In the genomic region with DNA sequence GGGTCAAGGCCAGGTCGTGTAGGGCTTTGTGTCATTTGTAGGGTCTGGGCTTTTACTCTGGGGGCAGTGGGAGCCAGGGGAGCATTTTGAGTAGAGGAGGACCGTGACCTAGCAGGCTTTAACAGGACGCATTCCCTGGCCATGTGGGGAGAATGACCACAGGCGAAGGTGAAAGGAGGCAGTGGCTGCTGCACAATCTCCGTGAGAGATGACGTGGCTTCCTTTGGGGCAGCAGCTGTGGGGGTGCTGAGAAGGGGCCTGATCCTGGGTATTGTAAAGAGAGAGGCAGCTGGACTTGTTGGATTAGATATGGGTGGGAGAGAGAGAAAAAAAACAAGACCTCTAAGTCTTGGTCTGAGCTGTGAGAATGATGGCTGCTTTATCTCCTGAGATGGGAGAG, we compare ENCODE assay signal across 18 cellular contexts. TPM values are rescaled to one million over a fixed set of nuclear protein-coding genes. Genes with fewer than 3 reads are reported as not detected.
A peak's percentile ranks its signal among the peaks of the same experiment; 100 is the strongest.
DNase-seq lines count a peak whose midpoint lies in the region; ATAC-seq, FAIRE-seq and TF ChIP-seq lines count a peak whose summit lies in the region.
"Had no signal": no experiment of that assay in that cellular context is flagged by ENCODE, and none has a peak within 500 bp of the region (broad histone marks: within the 10 kb centered on the region; RNA-seq: fewer than 3 reads in every experiment).

No MANE protein-coding gene starts in this region.

- H3K4me1 Mint-ChIP-seq in mesothelial cell of epicardium (peaks cover 38% of the 10 kb centered on the region), type B pancreatic cell (ENCODE audit: unreplicated experiment) (peaks cover 33% of the 10 kb centered on the region)
- H3K4me1 Mint-ChIP-seq: CD8-positive, alpha-beta memory T cell had no signal

- H3K4me3 ChIP-seq in K562 (no peak overlapping the region), mucosa of descending colon (no peak overlapping the region)
- H3K4me3 ChIP-seq: Peyer's patch had no signal

- TF ChIP-seq CTCF in K562 (IDR thresholded peaks at IDR 0.05 in 2 of 3, conservative IDR thresholded peaks at IDR 0.05 in 1 of 3; ENCODE audit: insufficient read depth in 2 of 3, low read depth in 1 of 3, low read length in 3 of 3) (no peak), mesothelial cell of epicardium (IDR thresholded peaks at IDR 0.05; ENCODE audit: unreplicated experiment) (no peak), type B pancreatic cell (conservative IDR thresholded peaks at IDR 0.05) (no peak), mucosa of descending colon (IDR thresholded peaks at IDR 0.05) (no peak)

- peaks cover 0 to 7% of the 10 kb centered on the region in 2 experiments; a peak in 3 of 5 replicates for H3K4me1 ChIP-seq in K562 (replicated peaks in 1 of 2; ENCODE audit: control insufficient read depth in 2 of 2, insufficient read depth in 2 of 2, low read length in 2 of 2)
- H3K4me1 ChIP-seq in mucosa of descending colon (ENCODE audit: low read depth), result no peaks in the 10 kb centered on the region
- H3K4me1 ChIP-seq: BE2C, Peyer's patch had no signal

- in situ Hi-C loops in K562 (cut with MboI), result no loop called here

- H3K27me3 ChIP-seq in K562 (ENCODE audit: control insufficient read depth in 2 of 2, insufficient read depth in 2 of 2, low read length in 2 of 2), result no peaks in the 10 kb centered on the region
- H3K27me3 ChIP-seq: BE2C, Peyer's patch had no signal

- H3K4me2 ChIP-seq in K562 (ENCODE audit: insufficient read depth, low read length), result peak overlapping the region; percentile 43; the same call in 1 of the 2 replicates

- FAIRE-seq in K562 (lab: Jason Lieb, UNC), result no peak

- no peak for TF ChIP-seq POLR2A in K562 (conservative IDR thresholded peaks at IDR 0.05)

- no peaks in the 10 kb centered on the region for H3K9me1 ChIP-seq in K562 (ENCODE audit: control insufficient read depth, insufficient read depth, low read length)

- H3K36me3 ChIP-seq in K562 (ENCODE audit: control insufficient read depth, insufficient read depth, low read length), result no peaks in the 10 kb centered on the region
- no peaks in the 10 kb centered on the region for H3K36me3 ChIP-seq in mucosa of descending colon (ENCODE audit: low read depth)
- H3K36me3 ChIP-seq: BE2C, Peyer's patch had no signal

- ATAC-seq in K562 (peak; percentile 66), mucosa of descending colon (no peak)

- DNase-seq in NCI-H82 (lab: John Stamatoyannopoulos, UW), result peak; percentile 87
- peak in 1 of 4 experiments; percentile 43 for DNase-seq in K562 (ENCODE audit: extremely low read depth in 1 of 4, low spot score in 3 of 4)
- no peak for DNase-seq in mesothelial cell of epicardium (ENCODE audit: low spot score in 2 of 2, unreplicated experiment in 2 of 2)
- DNase-seq in type B pancreatic cell (ENCODE audit: extremely low spot score, unreplicated experiment), result no peak
- no peak for DNase-seq in HPDE6-E6E7 (ENCODE audit: extremely low spot score)
- no peak for DNase-seq in mucosa of descending colon
- no peak for DNase-seq in NCI-H2107 (lab: John Stamatoyannopoulos, UW)
- DNase-seq: BE2C; CD8-positive, alpha-beta memory T cell; DND-41; GDM1; HCEC 1CT; KBM-7; NCI-H1092; NCI-H446 treated with DMSO at 0.1 percent for 48 hours; NCI-H748 treated with DMSO at 0.1 percent for 48 hours; Peyer's patch; Right ventricle myocardium superior had no signal

- H3K79me2 ChIP-seq in K562 (ENCODE audit: control insufficient read depth, insufficient read depth, low read length), result no peaks in the 10 kb centered on the region

- no peaks in the 10 kb centered on the region for H4K20me1 ChIP-seq in K562 (replicated peaks; ENCODE audit: control insufficient read depth, insufficient read depth, low read length)

- H3K36me3 Mint-ChIP-seq in mesothelial cell of epicardium (peaks cover 5% of the 10 kb centered on the region), type B pancreatic cell (no peaks in the 10 kb centered on the region)

- H3K27ac Mint-ChIP-seq in mesothelial cell of epicardium, result peak overlapping the region; percentile 84
- peak overlapping the region; percentile 52 for H3K27ac Mint-ChIP-seq in type B pancreatic cell

- peak overlapping the region; percentile 10; the same call in 1 of the 2 replicates for H2AFZ ChIP-seq in K562 (ENCODE audit: low read depth, low read length)

- POLR2A ChIA-PET in K562 (lab: Yijun Ruan, JAX), result interaction anchor here (0.7 kb wide), 2 partner anchors 9 to 25 kb away, joined by 3 to 5 read pairs; no protein-coding TSS in a partner anchor

- BruUV-seq in K562 (replicated peaks; lab: Mats Ljungman, UMichigan), result no TSS peak

- WGBS in K562 (ENCODE audit: insufficient coverage, low coverage, missing lambda C conversion rate), result 12% methylated on average over 6 of the region's 6 CpGs

- no peaks in the 10 kb centered on the region for H3K9me3 ChIP-seq in K562 (replicated peaks; ENCODE audit: control insufficient read depth, insufficient read depth, low read depth, low read length)
- no peaks in the 10 kb centered on the region for H3K9me3 ChIP-seq in mucosa of descending colon
- H3K9me3 ChIP-seq: BE2C, Peyer's patch had no signal

- H3K4me3 Mint-ChIP-seq in mesothelial cell of epicardium (no peak overlapping the region), type B pancreatic cell (no peak overlapping the region)
- H3K4me3 Mint-ChIP-seq: CD8-positive, alpha-beta memory T cell had no signal

- TF ChIP-seq RAD21 in K562 (CRISPR knock-in tag; conservative IDR thresholded peaks at IDR 0.05 in 1 of 2, IDR thresholded peaks at IDR 0.05 in 1 of 2), result no peak

- no peak overlapping the region; the same call in 2 of the 3 replicates for H3K27ac ChIP-seq in K562 (ENCODE audit: extremely low read depth, low read depth, low read length)
- H3K27ac ChIP-seq: Peyer's patch had no signal

- intact Hi-C loops in K562 (cut with micrococcal nuclease), result no loop called here
- intact Hi-C loops in mucosa of descending colon (cut with DNase I, micrococcal nuclease), result no loop called here

- H3K27me3 Mint-ChIP-seq in mesothelial cell of epicardium (ENCODE audit: low read depth), result no peaks in the 10 kb centered on the region
- no peaks in the 10 kb centered on the region for H3K27me3 Mint-ChIP-seq in type B pancreatic cell

- no peak for TF ChIP-seq EP300 in K562 (IDR thresholded peaks at IDR 0.05; ENCODE audit: low read length)

- H3K9me3 Mint-ChIP-seq in mesothelial cell of epicardium, result no peaks in the 10 kb centered on the region
- H3K9me3 Mint-ChIP-seq in type B pancreatic cell, result no peaks in the 10 kb centered on the region

- CTCF ChIA-PET in K562 (lab: Yijun Ruan, JAX; ENCODE audit: low intra/inter-chr PET ratio), result no interaction called here

- peak overlapping the region in 1 of 2 experiments; percentile 60; a peak in 2 of 4 replicates for H3K9ac ChIP-seq in K562 (ENCODE audit: insufficient read depth in 1 of 2, low read depth in 2 of 2, low read length in 2 of 2)

RNA-seq across cellular contexts. Expression of a gene that starts 46.0 kb away (rescaled TPM):
- 83.0 and 106 TPM in 2 replicates for total RNA-seq in K562 (2011; cell fraction: chromatin; rRNA removed; ENCODE audit: low replicate concordance)
- 39.1 and 48.2 TPM in 2 replicates for total RNA-seq in K562 (2011; cell fraction: nucleolus; rRNA removed)
- 52.3 and 52.5 TPM in 2 replicates for total RNA-seq in K562 (2011; cell fraction: nucleoplasm; rRNA removed)
- total RNA-seq in K562 (2014; rRNA removed), result 6.9 and 11.2 TPM in 2 replicates
- total RNA-seq in K562 (2014; rRNA removed; fragmentation: Illumina TruSeq; extraction: Trizol), result 9.0 and 10.2 TPM in 2 replicates
- total RNA-seq in K562 (2015; rRNA removed; fragmentation: Illumina TruSeq; extraction: Trizol), result 10.2 and 10.7 TPM in 2 replicates
- total RNA-seq in K562 (2021), result 9.9 and 13.2 TPM in 2 replicates
- polyA plus RNA-seq in K562 (2011; rRNA removed), result 7.6 and 10.2 TPM in 2 replicates
- 6.3 TPM in 2 replicates for polyA plus RNA-seq in K562 (2011; cell fraction: cytosol; rRNA removed)
- 37.3 and 42.3 TPM in 2 replicates for polyA plus RNA-seq in K562 (2011; cell fraction: nucleus; rRNA removed)
- polyA plus RNA-seq in K562 (2012), result 7.8 and 9.3 TPM in 2 replicates
- 9.7 and 10.1 TPM in 2 replicates for polyA plus RNA-seq in K562 (2014; fragmentation: Illumina TruSeq; extraction: Trizol)
- polyA plus RNA-seq in K562 (2014; fragmentation: Nextera tagmentation; extraction: Ambion mirVana), result 1 to 10 TPM; 1.7 to 2.6 TPM
- polyA plus RNA-seq in K562 (2014; rRNA removed), result 8.0 and 10.3 TPM in 2 replicates
- polyA minus RNA-seq in K562 (2011; rRNA and poly(A)+ RNA removed), result 26.5 and 29.0 TPM in 2 replicates
- polyA minus RNA-seq in K562 (2011; cell fraction: cytosol; rRNA and poly(A)+ RNA removed), result 6.8 and 8.2 TPM in 2 replicates
- 21.3 and 32.2 TPM in 2 replicates for polyA minus RNA-seq in K562 (2011; cell fraction: nucleus; rRNA and poly(A)+ RNA removed)
- total RNA-seq in mesothelial cell of epicardium, result 33.7 to 38.8 TPM (median 36.5 TPM) in 3 replicates
- total RNA-seq in type B pancreatic cell (ENCODE audit: low replicate concordance), result 35.8 and 54.8 TPM in 2 replicates
- total RNA-seq in mucosa of descending colon, result 10 to 100 TPM; 32.8 to 48.6 (median 33.9) TPM

RNA-seq across cellular contexts. Expression of a gene that starts 46.3 kb away (rescaled TPM):
- total RNA-seq in K562 (2011; cell fraction: chromatin; rRNA removed; ENCODE audit: low replicate concordance), result 83.8 and 125 TPM in 2 replicates
- 68.3 and 75.2 TPM in 2 replicates for total RNA-seq in K562 (2011; cell fraction: nucleolus; rRNA removed)
- total RNA-seq in K562 (2011; cell fraction: nucleoplasm; rRNA removed), result 75.5 and 85.5 TPM in 2 replicates
- total RNA-seq in K562 (2014; rRNA removed), result 47.9 and 55.3 TPM in 2 replicates
- total RNA-seq in K562 (2014; rRNA removed; fragmentation: Illumina TruSeq; extraction: Trizol), result 21.1 and 23.7 TPM in 2 replicates
- total RNA-seq in K562 (2015; rRNA removed; fragmentation: Illumina TruSeq; extraction: Trizol), result 30.9 and 33.5 TPM in 2 replicates
- 61.5 and 63.6 TPM in 2 replicates for total RNA-seq in K562 (2021)
- polyA plus RNA-seq in K562 (2011; rRNA removed), result 10.1 and 18.4 TPM in 2 replicates
- 21.0 and 31.9 TPM in 2 replicates for polyA plus RNA-seq in K562 (2011; cell fraction: cytosol; rRNA removed)
- 58.0 and 75.6 TPM in 2 replicates for polyA plus RNA-seq in K562 (2011; cell fraction: nucleus; rRNA removed)
- polyA plus RNA-seq in K562 (2012), result 32.0 and 44.4 TPM in 2 replicates
- polyA plus RNA-seq in K562 (2014; fragmentation: Illumina TruSeq; extraction: Trizol), result 41.2 and 45.9 TPM in 2 replicates
- polyA plus RNA-seq in K562 (2014; fragmentation: Nextera tagmentation; extraction: Ambion mirVana), result 1 to 10 TPM in 1 of 2 experiments, under 1 TPM in 1; 0.72 to 2.5 TPM
- 26.6 and 46.5 TPM in 2 replicates for polyA plus RNA-seq in K562 (2014; rRNA removed)
- 37.4 and 47.6 TPM in 2 replicates for polyA minus RNA-seq in K562 (2011; rRNA and poly(A)+ RNA removed)
- polyA minus RNA-seq in K562 (2011; cell fraction: cytosol; rRNA and poly(A)+ RNA removed), result 42.9 and 50.3 TPM in 2 replicates
- 29.6 and 48.8 TPM in 2 replicates for polyA minus RNA-seq in K562 (2011; cell fraction: nucleus; rRNA and poly(A)+ RNA removed)
- total RNA-seq in mesothelial cell of epicardium, result 120 to 131 TPM (median 123 TPM) in 3 replicates
- total RNA-seq in type B pancreatic cell (ENCODE audit: low replicate concordance), result 94.5 and 172 TPM in 2 replicates
- total RNA-seq in mucosa of descending colon, result 10 to 100 TPM; 47.0 to 58.5 (median 47.7) TPM
